Comparison of ENCODE assay signal across 8 cellular contexts in genomic region chr2:87075054-87075790, GRCh38. TPM values are rescaled to one million over a fixed set of nuclear protein-coding genes. Genes with fewer than 3 reads are reported as not detected.
DNase-seq lines count a peak whose midpoint lies in the region; ATAC-seq, FAIRE-seq and TF ChIP-seq lines count a peak whose summit lies in the region.
"Not testable (repeated sequence)": the region's sequence is repeated elsewhere in the genome, so short reads cannot be mapped to it uniquely, and the experiment has no call there.

No MANE protein-coding gene starts in this region.

- not testable (repeated sequence) for H3K9me3 ChIP-seq in IMR-90 (ENCODE audit: control insufficient read depth, insufficient read depth, low read length); astrocyte (ENCODE audit: insufficient read depth, low read depth, low read length); muscle layer of colon (ENCODE audit: low read length)

- not testable (repeated sequence) for H3K18ac ChIP-seq in IMR-90 (ENCODE audit: low read depth, low read length)

- not testable (repeated sequence) for H3K4me1 ChIP-seq in IMR-90 (ENCODE audit: control insufficient read depth, insufficient read depth, low read length); astrocyte (ENCODE audit: insufficient read depth, low read length); muscle layer of colon (ENCODE audit: insufficient read depth, low read length)

- TF ChIP-seq CTCF in AG04449 (IDR thresholded peaks at IDR 0.05; ENCODE audit: insufficient read depth, low read length, missing control alignments); IMR-90 (conservative IDR thresholded peaks at IDR 0.05; ENCODE audit: low read depth, low read length); astrocyte (IDR thresholded peaks at IDR 0.05; ENCODE audit: insufficient read depth, low read depth, low read length); glutamatergic neuron (IDR thresholded peaks at IDR 0.05; ENCODE audit: partially characterized antibody, unreplicated experiment): not testable (repeated sequence)

- H3K27ac Mint-ChIP-seq in astrocyte (ENCODE audit: unreplicated experiment); glutamatergic neuron (ENCODE audit: unreplicated experiment): not testable (repeated sequence)

- H3K9me3 Mint-ChIP-seq in astrocyte (ENCODE audit: unreplicated experiment); glutamatergic neuron (ENCODE audit: unreplicated experiment): not testable (repeated sequence)

- peak overlapping the region; percentile 85 for H3K4me2 ChIP-seq in IMR-90 (ENCODE audit: low read depth, low read length)
- H3K4me2 ChIP-seq in astrocyte (ENCODE audit: low read length) = peak overlapping the region; percentile 84

- not testable (repeated sequence) for H3K4me1 Mint-ChIP-seq in astrocyte (ENCODE audit: low read depth, unreplicated experiment); glutamatergic neuron (ENCODE audit: low read depth, unreplicated experiment)

- peak overlapping the region; percentile 71 for H3K9ac ChIP-seq in IMR-90 (ENCODE audit: low read depth, low read length)
- H3K9ac ChIP-seq in astrocyte (ENCODE audit: low read length) = peak overlapping the region; percentile 83
- not testable (repeated sequence) for H3K9ac ChIP-seq in muscle layer of colon (ENCODE audit: low read length)

- CTCF ChIA-PET in AG04449 (lab: Yijun Ruan, JAX); IMR-90 (lab: Yijun Ruan, JAX): not testable (repeated sequence)

- H3K4ac ChIP-seq in IMR-90 (ENCODE audit: low read depth, low read length) = not testable (repeated sequence)

- H3K4me3 ChIP-seq in AG04449 (ENCODE audit: low read depth, low read length) (peak overlapping the region; percentile 60), IMR-90 (ENCODE audit: insufficient read depth, low read depth, low read length) (peak overlapping the region; percentile 99), astrocyte (ENCODE audit: insufficient read depth, low read depth, low read length) (peak overlapping the region; percentile 51), muscle layer of colon (ENCODE audit: low read depth in 1 of 2, low read length in 2 of 2) (peak overlapping the region; percentile 54 to 56)

- not testable (repeated sequence) for H4K5ac ChIP-seq in IMR-90 (ENCODE audit: low read depth, low read length)

- H3K23ac ChIP-seq in IMR-90 (ENCODE audit: low read depth, low read length) = not testable (repeated sequence)

- not testable (repeated sequence) for H2AFZ ChIP-seq in IMR-90 (replicated peaks; ENCODE audit: low read length, poor library complexity); astrocyte (ENCODE audit: low read depth, low read length)

- in situ Hi-C loops in IMR-90 (cut with MboI; ENCODE audit: low sequenced_read_pairs) = not testable (repeated sequence)

- H4K91ac ChIP-seq in IMR-90 (ENCODE audit: insufficient read depth, low read depth, low read length) = not testable (repeated sequence)

- peak; percentile 12 for ATAC-seq in GM19438 (IDR thresholded peaks at IDR 0.05; ENCODE audit: low read depth, unreplicated experiment)
- ATAC-seq in IMR-90 (ENCODE audit: low read depth) = not testable (repeated sequence)

- no CpG with 5 or more reads among the region's 47 CpGs for WGBS in IMR-90 (ENCODE audit: extremely low coverage in 2 of 2, insufficient read length in 1 of 2), 2 experiments

- TF ChIP-seq POLR2A in IMR-90 (IDR thresholded peaks at IDR 0.05; ENCODE audit: low read depth, low read length) = not testable (repeated sequence)

- H2BK20ac ChIP-seq in IMR-90 (ENCODE audit: low read depth, low read length) = not testable (repeated sequence)

- H3K36me3 Mint-ChIP-seq in astrocyte (ENCODE audit: low read depth, unreplicated experiment); glutamatergic neuron (ENCODE audit: unreplicated experiment): not testable (repeated sequence)

- H3K27me3 ChIP-seq in IMR-90 (ENCODE audit: control insufficient read depth, insufficient read depth, low read length); astrocyte (ENCODE audit: insufficient read depth, low read length); muscle layer of colon (ENCODE audit: control insufficient read depth in 1 of 2, insufficient read depth in 2 of 2, low read length in 2 of 2): not testable (repeated sequence)

- not testable (repeated sequence) for FAIRE-seq in astrocyte (lab: Jason Lieb, UNC)

- BruUV-seq in IMR-90 (replicated peaks; lab: Mats Ljungman, UMichigan) = not testable (repeated sequence)

- POLR2A ChIA-PET in AG04449 (lab: Yijun Ruan, JAX); IMR-90 (lab: Charles Lee; ENCODE audit: unreplicated experiment): not testable (repeated sequence)

- H2AK9ac ChIP-seq in IMR-90 (replicated peaks; ENCODE audit: low read depth, low read length, poor library complexity) = not testable (repeated sequence)

- not testable (repeated sequence) for H4K20me1 ChIP-seq in IMR-90 (ENCODE audit: insufficient read depth, low read length); astrocyte (ENCODE audit: insufficient read depth, low read length)

- dilution Hi-C loops in IMR-90 (cut with HindIII; ENCODE audit: low sequenced_read_pairs, unreplicated experiment) = not testable (repeated sequence)

- H2BK15ac ChIP-seq in IMR-90 (ENCODE audit: low read depth, low read length) = not testable (repeated sequence)

- H3K79me2 ChIP-seq in astrocyte (ENCODE audit: insufficient read depth, low read length) = peaks cover 11% of the 10 kb centered on the region

- not testable (repeated sequence) for DNase-seq in AG04449 (ENCODE audit: low read depth, low spot score); astrocyte (ENCODE audit: low read depth)
- peak; percentile 1 for DNase-seq in IMR-90
- peak; percentile 3 to 22 for DNase-seq in activated CD4-positive, alpha-beta T cell treated with anti-CD3 and anti-CD28 coated beads for 24 hours (ENCODE audit: low read depth in 2 of 2)
- DNase-seq in glutamatergic neuron = peak; percentile 55
- DNase-seq in stimulated activated CD4-positive, alpha-beta T cell treated with anti-CD3 and anti-CD28 coated beads, Interleukin-2, amount 100 ng/mL, for 48 hours = peak; percentile 9 to 16

- not testable (repeated sequence) for H3K56ac ChIP-seq in IMR-90 (ENCODE audit: extremely low read depth, insufficient read depth, low read length)

- H3K9me1 ChIP-seq in IMR-90 (ENCODE audit: insufficient read depth, low read length) = not testable (repeated sequence)

- peak overlapping the region; percentile 89 for H3K4me3 Mint-ChIP-seq in astrocyte (ENCODE audit: unreplicated experiment)
- H3K4me3 Mint-ChIP-seq in glutamatergic neuron (ENCODE audit: unreplicated experiment) = peak overlapping the region; percentile 89

- not testable (repeated sequence) for H4K8ac ChIP-seq in IMR-90 (ENCODE audit: low read depth in 2 of 2, low read length in 2 of 2)

- not testable (repeated sequence) for H3K36me3 ChIP-seq in IMR-90 (ENCODE audit: control insufficient read depth, insufficient read depth, low read length); astrocyte (ENCODE audit: insufficient read depth, low read length); muscle layer of colon (ENCODE audit: insufficient read depth, low read length)

- not testable (repeated sequence) for H3K27me3 Mint-ChIP-seq in astrocyte (ENCODE audit: low read depth, unreplicated experiment); glutamatergic neuron (ENCODE audit: unreplicated experiment)

- H3K27ac ChIP-seq in IMR-90 (ENCODE audit: insufficient read depth, low read length); astrocyte (ENCODE audit: low read depth, low read length): not testable (repeated sequence)
- peak overlapping the region; percentile 13 for H3K27ac ChIP-seq in muscle layer of colon (ENCODE audit: low read depth, low read length)

- not testable (repeated sequence) for H3K79me1 ChIP-seq in IMR-90 (ENCODE audit: low read depth in 1 of 2, low read length in 2 of 2)

- TF ChIP-seq RAD21 in IMR-90 (IDR thresholded peaks at IDR 0.05; ENCODE audit: low read length) = not testable (repeated sequence)

- H2AK5ac ChIP-seq in IMR-90 (ENCODE audit: low read depth, low read length) = peak overlapping the region; percentile 78; the same call in 1 of the 2 replicates

- H2BK5ac ChIP-seq in IMR-90 (ENCODE audit: low read depth, low read length, poor library complexity, severe bottlenecking) = not testable (repeated sequence)

- not testable (repeated sequence) for H2BK120ac ChIP-seq in IMR-90 (ENCODE audit: low read depth, low read length)

- H3K14ac ChIP-seq in IMR-90 (replicated peaks; ENCODE audit: low read depth, low read length) = not testable (repeated sequence)

- intact Hi-C loops in IMR-90 (cut with micrococcal nuclease) = not testable (repeated sequence)

RNA-seq across cellular contexts. Expression of gene PLGLB1, which starts 53.6 kb away (rescaled TPM):
- 0.18 and 0.28 TPM in 2 replicates for total RNA-seq in IMR-90 (2012; rRNA removed)
- polyA plus RNA-seq in IMR-90 (2012; rRNA removed) = 0.19 and 0.26 TPM in 2 replicates
- not detected in 2 replicates for polyA plus RNA-seq in IMR-90 (2012; cell fraction: cytosol; rRNA removed)
- 0.11 and 2.4 TPM in 2 replicates for polyA plus RNA-seq in IMR-90 (2012; cell fraction: nucleus; rRNA removed; ENCODE audit: low replicate concordance)
- 0.59 and 1.8 TPM in 2 replicates for total RNA-seq in astrocyte
- total RNA-seq in glutamatergic neuron (ENCODE audit: unreplicated experiment) = 5.4 TPM
